ENCODE assay signal across 8 cellular contexts in the genomic region with DNA sequence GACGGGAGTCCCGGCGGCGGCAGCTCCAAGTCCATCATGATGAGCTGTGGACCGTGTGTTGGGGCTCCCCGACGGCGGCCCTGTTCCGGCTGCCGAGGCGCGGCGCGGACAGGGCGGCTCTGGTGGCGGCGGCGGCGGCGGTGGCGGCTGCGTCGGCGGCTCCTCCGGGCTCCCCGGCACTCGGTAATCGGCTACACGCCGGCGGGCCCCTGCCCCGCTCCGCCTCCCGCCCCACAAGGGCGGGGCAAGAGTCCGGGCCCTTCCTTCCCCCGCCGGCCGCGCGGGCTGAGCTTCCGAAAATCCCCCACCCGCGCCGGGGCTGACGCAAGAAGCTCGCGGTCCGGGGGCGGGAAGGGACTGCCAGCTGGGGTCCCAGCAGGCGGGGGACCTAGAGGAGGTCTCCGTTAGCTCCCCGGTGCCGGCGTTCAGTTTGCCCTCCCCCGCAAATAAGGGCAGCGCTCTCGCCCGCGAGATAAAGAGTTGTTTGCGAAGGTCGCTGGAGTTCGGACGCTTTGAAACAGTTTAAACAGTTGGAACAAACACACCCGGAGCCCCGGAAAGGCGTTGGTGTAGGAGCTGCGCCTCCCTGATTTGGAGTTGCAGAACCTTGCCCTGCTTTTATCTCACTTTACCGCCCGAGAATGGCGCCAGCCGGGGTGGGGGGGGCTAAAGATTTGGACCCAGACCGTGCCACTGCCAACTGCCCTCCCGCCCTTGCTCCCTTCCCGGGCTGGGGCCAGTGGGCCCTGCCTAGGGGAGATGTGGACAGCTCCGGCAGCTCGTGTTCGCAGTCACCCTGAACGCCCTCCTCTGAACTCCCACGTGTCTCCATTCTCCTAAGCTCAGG. TPM values are rescaled to one million over a fixed set of nuclear protein-coding genes. Genes with fewer than 3 reads are reported as not detected.
DNase-seq lines count a peak whose midpoint lies in the region; ATAC-seq and TF ChIP-seq lines count a peak whose summit lies in the region.

A gene (minus strand): TSS at position 189 of the 847 bp plus-strand sequence. CDS start 151 bp downstream, at position 38.

- DNase-seq in DMS53 (lab: John Stamatoyannopoulos, UW), result peak; percentile 97
- DNase-seq in KBM-7, result peak; percentile 91
- peak; percentile 92 to 97 (median 94) for DNase-seq in Peyer's patch
- peak; percentile 97 for DNase-seq in activated T-cell treated with anti-CD3 and anti-CD28 coated beads, Interleukin-2, amount 50 U/mL, for 4 hours
- peak; percentile 97 for DNase-seq in stimulated activated CD8-positive, alpha-beta memory T cell treated with anti-CD3 and anti-CD28 coated beads, Interleukin-4, amount 100 ng/mL, for 48 hours

- H3K27me3 ChIP-seq in Peyer's patch (no peaks in the 10 kb centered on the region), esophagus (ENCODE audit: control insufficient read depth in 1 of 2, insufficient read depth in 2 of 2, low read length in 2 of 2) (no peaks in the 10 kb centered on the region), mucosa of stomach (ENCODE audit: control insufficient read depth, insufficient read depth, low read length) (no peaks in the 10 kb centered on the region)

- peak; percentile 91 to 92 for TF ChIP-seq POLR2A in Peyer's patch (IDR thresholded peaks at IDR 0.05)

- in situ Hi-C loops in KBM-7 (cut with MboI; ENCODE audit: low pct_unique_long_range_greater_than_20kb, low sequenced_read_pairs), result no loop called here

- no peaks in the 10 kb centered on the region for H3K27me3 Mint-ChIP-seq in activated T-cell treated with anti-CD3 and anti-CD28 coated beads, Interleukin-2, amount 50 U/mL, for 4 hours (ENCODE audit: low read depth)

- no peaks in the 10 kb centered on the region for H3K9me3 Mint-ChIP-seq in activated T-cell treated with anti-CD3 and anti-CD28 coated beads, Interleukin-2, amount 50 U/mL, for 4 hours

- peak within 1 kb of the TSS; percentile 97 for H3K9ac ChIP-seq in mucosa of stomach (ENCODE audit: low read length)

- H3K4me1 ChIP-seq in Peyer's patch, result peaks cover 0 to 32% (median 11%) of the 10 kb centered on the region in 4 donors
- H3K4me1 ChIP-seq in esophagus (ENCODE audit: control insufficient read depth in 2 of 2, insufficient read depth in 2 of 2, low read length in 1 of 2), result no peaks in the 10 kb centered on the region
- H3K4me1 ChIP-seq in mucosa of stomach (ENCODE audit: control insufficient read depth, insufficient read depth, low read length), result peaks cover 38% of the 10 kb centered on the region

- ATAC-seq in GM21717 (IDR thresholded peaks at IDR 0.05; ENCODE audit: unreplicated experiment), result peak; percentile 64
- ATAC-seq in activated T-cell treated with anti-CD3 and anti-CD28 coated beads, Interleukin-2, amount 50 U/mL, for 4 hours, result peak; percentile 73 to 78

- H3K4me3 Mint-ChIP-seq in activated T-cell treated with anti-CD3 and anti-CD28 coated beads, Interleukin-2, amount 50 U/mL, for 4 hours, result peak within 1 kb of the TSS; percentile 88

- H3K4me3 ChIP-seq in Peyer's patch (peak within 1 kb of the TSS; percentile 75 to 100 (median 97)), esophagus (ENCODE audit: low read depth in 1 of 2, low read length in 2 of 2) (peak within 1 kb of the TSS; percentile 81 to 98), mucosa of stomach (ENCODE audit: low read length) (peak within 1 kb of the TSS; percentile 91)

- TF ChIP-seq CTCF in Peyer's patch (IDR thresholded peaks at IDR 0.05), result peak in 2 of 6 experiments; percentile 6 to 16

- H3K27ac ChIP-seq in Peyer's patch (peak within 1 kb of the TSS; percentile 96 to 100 (median 100)), esophagus (ENCODE audit: low read depth in 2 of 2, low read length in 1 of 2) (peak within 1 kb of the TSS; percentile 97 to 100)

- H3K36me3 ChIP-seq in Peyer's patch, result no peaks in the 10 kb centered on the region
- no peaks in the 10 kb centered on the region for H3K36me3 ChIP-seq in esophagus (ENCODE audit: control insufficient read depth in 2 of 2, insufficient read depth in 2 of 2, low read length in 1 of 2)
- no peaks in the 10 kb centered on the region for H3K36me3 ChIP-seq in mucosa of stomach (ENCODE audit: control insufficient read depth, insufficient read depth, low read length)

- peaks cover 49% of the 10 kb centered on the region for H3K4me1 Mint-ChIP-seq in activated T-cell treated with anti-CD3 and anti-CD28 coated beads, Interleukin-2, amount 50 U/mL, for 4 hours (ENCODE audit: low read depth)

- no peaks in the 10 kb centered on the region for H3K9me3 ChIP-seq in Peyer's patch
- H3K9me3 ChIP-seq in esophagus (ENCODE audit: control insufficient read depth in 2 of 2, insufficient read depth in 1 of 2, low read depth in 1 of 2, low read length in 1 of 2), result no peaks in the 10 kb centered on the region
- no peaks in the 10 kb centered on the region for H3K9me3 ChIP-seq in mucosa of stomach (ENCODE audit: control insufficient read depth, low read length)

- 0% methylated on average over 56 to 80 of the region's 80 CpGs for WGBS in esophagus, 2 donors

- H3K36me3 Mint-ChIP-seq in activated T-cell treated with anti-CD3 and anti-CD28 coated beads, Interleukin-2, amount 50 U/mL, for 4 hours (ENCODE audit: insufficient read depth), result peaks cover 10% of the 10 kb centered on the region

RNA-seq across cellular contexts. Expression of the gene that starts here (rescaled TPM):
- 100 to 1,000 TPM in 2 of 4 donors, 10 to 100 TPM in 2; 85.3 to 162 (median 108) TPM for total RNA-seq in Peyer's patch
- total RNA-seq in activated T-cell treated with anti-CD3 and anti-CD28 coated beads, Interleukin-2, amount 50 U/mL, for 4 hours, result 10 to 100 TPM; 58.5 to 62.4 (median 60.5) TPM
- 100 to 1,000 TPM in 1 of 2 donors, 10 to 100 TPM in 1; 91.9 to 155 TPM for polyA plus RNA-seq in esophagus

Comparison
In these comparisons a context has a peak if more than half of its experiments do, and no peak if none do; other contexts are left out.
1. Peak in every context shown above with its lines: DNase-seq, ATAC-seq, H3K4me3 ChIP-seq and H3K27ac ChIP-seq.